Comparison of ENCODE assay signal across 24 cellular contexts in genomic region chr2:178776725-178777124, GRCh38. TPM values are rescaled to one million over a fixed set of nuclear protein-coding genes. Genes with fewer than 3 reads are reported as not detected.
"Had no signal": no experiment of that assay in that cellular context is flagged by ENCODE, and none has a peak within 500 bp of the region (broad histone marks: within the 10 kb centered on the region; RNA-seq: fewer than 3 reads in every experiment).

No MANE protein-coding gene starts in this region.

- H3K9me3 ChIP-seq: left lung, lower lobe of right lung, ovary, right lobe of liver, suprapubic skin, thyroid gland, vagina had no signal

- H3K4me1 ChIP-seq: left lung, lower lobe of right lung, right lobe of liver, suprapubic skin, thyroid gland, vagina had no signal

- H3K36me3 ChIP-seq: ovary, right lobe of liver, suprapubic skin, thyroid gland, vagina had no signal

- H3K4me3 ChIP-seq: dorsolateral prefrontal cortex, left lung, lower lobe of right lung, ovary, right lobe of liver, smooth muscle cell, suprapubic skin, thyroid gland, vagina had no signal

- H3K27ac ChIP-seq: dorsolateral prefrontal cortex, left lung, lower lobe of right lung, ovary, right lobe of liver, suprapubic skin, thyroid gland, vagina had no signal

- DNase-seq: dorsolateral prefrontal cortex; effector CD4-positive, alpha-beta T cell; head of caudate nucleus; hippocampal formation; left cardiac atrium; left lung; lower lobe of right lung; natural killer cell; occipital lobe; ovary; posterior cingulate gyrus; retina; right lobe of liver; stimulated activated CD4-positive, alpha-beta T cell treated with anti-CD3 and anti-CD28 coated beads, Interleukin-12 subunit alpha, Interleukin-12 subunit beta, amount 100 ng/mL, for 4 hours; stimulated activated CD4-positive, alpha-beta T cell treated with anti-CD3 and anti-CD28 coated beads, Interleukin-1b, Interleukin-23, amount 100 ng/mL, for 48 hours; stimulated activated CD4-positive, alpha-beta T cell treated with anti-CD3 and anti-CD28 coated beads, Interleukin-4, amount 100 ng/mL, for 1 hour; stimulated activated CD8-positive, alpha-beta memory T cell treated with anti-CD3 and anti-CD28 coated beads, Interleukin-4, amount 100 ng/mL, for 48 hours; stimulated activated naive CD4-positive, alpha-beta T cell; stimulated activated naive CD8-positive, alpha-beta T cell treated with anti-CD3 and anti-CD28 coated beads, Interleukin-15, amount 100 ng/mL, for 72 hours; thyroid gland; trophoblast cell had no signal

- H3K27me3 ChIP-seq: dorsolateral prefrontal cortex, left lung, ovary, right lobe of liver, suprapubic skin, thyroid gland, vagina had no signal

- ATAC-seq: left lung; lower lobe of right lung; natural killer cell; right lobe of liver; stimulated activated naive CD8-positive, alpha-beta T cell treated with anti-CD3 and anti-CD28 coated beads, Interleukin-15, amount 100 ng/mL, for 72 hours had no signal

RNA-seq across cellular contexts. Expression of gene TTN, which starts 30.5 kb away (rescaled TPM):
- total RNA-seq: smooth muscle cell had no signal
